In genomic region chr12:62730649-62731377, GRCh38 we compare ENCODE assay signal across 9 cellular contexts.
DNase-seq lines count a peak whose midpoint lies in the region; ATAC-seq, FAIRE-seq and TF ChIP-seq lines count a peak whose summit lies in the region.
"Had no signal": no experiment of that assay in that cellular context is flagged by ENCODE, and none has a peak within 500 bp of the region (broad histone marks: within the 10 kb centered on the region; RNA-seq: fewer than 3 reads in every experiment).

No MANE protein-coding gene starts in this region.

- TF ChIP-seq POLR2A in H54 (IDR thresholded peaks at IDR 0.05; ENCODE audit: low read depth, low read length): no peak

- peak; percentile 6 for FAIRE-seq in H54 (lab: Jason Lieb, UNC)
- FAIRE-seq: H1 had no signal

- H3K36me3 Mint-ChIP-seq in activated CD4-positive, alpha-beta T cell treated with anti-CD3 and anti-CD28 coated beads, Interleukin-2, amount 10 ng/mL, durations not matched to agents 7 days and 5 days (ENCODE audit: low read depth): no peaks in the 10 kb centered on the region

- H3K9me3 ChIP-seq in RWPE2 (ENCODE audit: severe bottlenecking) (no peaks in the 10 kb centered on the region), thoracic aorta (no peaks in the 10 kb centered on the region)

- H3K27me3 Mint-ChIP-seq in activated CD4-positive, alpha-beta T cell treated with anti-CD3 and anti-CD28 coated beads, Interleukin-2, amount 10 ng/mL, durations not matched to agents 7 days and 5 days: peaks cover 6% of the 10 kb centered on the region

- DNase-seq in H54 (ENCODE audit: insufficient read length, low spot score): no peak
- no peak for DNase-seq in RWPE2 (ENCODE audit: low spot score)
- peak; percentile 98 for DNase-seq in fibroblast of peridontal ligament (ENCODE audit: extremely low read depth)
- DNase-seq in thoracic aorta (ENCODE audit: low spot score): no peak
- no peak for DNase-seq in superior temporal gyrus (ENCODE audit: extremely low spot score)
- no peak for DNase-seq in activated CD4-positive, alpha-beta T cell treated with anti-CD3 and anti-CD28 coated beads, Interleukin-2, amount 10 ng/mL, durations not matched to agents 7 days and 5 days

- peaks cover 3% of the 10 kb centered on the region for H3K4me1 Mint-ChIP-seq in activated CD4-positive, alpha-beta T cell treated with anti-CD3 and anti-CD28 coated beads, Interleukin-2, amount 10 ng/mL, durations not matched to agents 7 days and 5 days

- no peaks in the 10 kb centered on the region for H3K9me3 Mint-ChIP-seq in activated CD4-positive, alpha-beta T cell treated with anti-CD3 and anti-CD28 coated beads, Interleukin-2, amount 10 ng/mL, durations not matched to agents 7 days and 5 days

- TF ChIP-seq CTCF in RWPE2 (IDR thresholded peaks at IDR 0.05; ENCODE audit: poor library complexity, severe bottlenecking) (no peak), thoracic aorta (IDR thresholded peaks at IDR 0.05) (no peak)

- H3K27me3 ChIP-seq in RWPE2 (ENCODE audit: insufficient read depth, poor library complexity, severe bottlenecking): no peaks in the 10 kb centered on the region
- no peaks in the 10 kb centered on the region for H3K27me3 ChIP-seq in thoracic aorta (replicated peaks; ENCODE audit: insufficient read depth)

- POLR2A ChIA-PET in activated CD4-positive, alpha-beta T cell treated with anti-CD3 and anti-CD28 coated beads, Interleukin-2, amount 10 ng/mL, durations not matched to agents 7 days and 5 days (lab: Charles Lee): no interaction called here

- H3K27ac ChIP-seq in RWPE2 (ENCODE audit: poor library complexity, severe bottlenecking) (peak overlapping the region; percentile 98), thoracic aorta (peak overlapping the region; percentile 61)

- ATAC-seq in RWPE2 (ENCODE audit: low read depth): no peak
- ATAC-seq in thoracic aorta (ENCODE audit: insufficient number of reproducible peaks, low FRiP score, low read depth): peak; percentile 67
- no peak for ATAC-seq in HG03469 (IDR thresholded peaks at IDR 0.05; ENCODE audit: unreplicated experiment)
- no peak for ATAC-seq in GM18517 (IDR thresholded peaks at IDR 0.05; ENCODE audit: unreplicated experiment)

- H3K4me3 Mint-ChIP-seq in activated CD4-positive, alpha-beta T cell treated with anti-CD3 and anti-CD28 coated beads, Interleukin-2, amount 10 ng/mL, durations not matched to agents 7 days and 5 days: no peak overlapping the region

- CTCF ChIA-PET in activated CD4-positive, alpha-beta T cell treated with anti-CD3 and anti-CD28 coated beads, Interleukin-2, amount 10 ng/mL, durations not matched to agents 7 days and 5 days (lab: Charles Lee): interaction anchor here (0.6 kb wide), 1 partner anchor 193 kb away, joined by 3 read pairs; no protein-coding TSS in a partner anchor

- no peak overlapping the region for H3K27ac Mint-ChIP-seq in activated CD4-positive, alpha-beta T cell treated with anti-CD3 and anti-CD28 coated beads, Interleukin-2, amount 10 ng/mL, durations not matched to agents 7 days and 5 days

- H3K4me1 ChIP-seq in RWPE2 (ENCODE audit: insufficient read depth, poor library complexity, severe bottlenecking): peaks cover 35% of the 10 kb centered on the region
- peaks cover 21 to 44% of the 10 kb centered on the region in 2 donors for H3K4me1 ChIP-seq in thoracic aorta (ENCODE audit: control insufficient read depth in 1 of 2, low read depth in 2 of 2)

- H3K4me3 ChIP-seq in RWPE2 (ENCODE audit: severe bottlenecking) (no peak overlapping the region), thoracic aorta (peak overlapping the region; percentile 51)

- H3K36me3 ChIP-seq in RWPE2 (ENCODE audit: low read depth) (no peaks in the 10 kb centered on the region), thoracic aorta (no peaks in the 10 kb centered on the region)
